Comparison of ENCODE assay signal across 21 cellular contexts in the genomic region with DNA sequence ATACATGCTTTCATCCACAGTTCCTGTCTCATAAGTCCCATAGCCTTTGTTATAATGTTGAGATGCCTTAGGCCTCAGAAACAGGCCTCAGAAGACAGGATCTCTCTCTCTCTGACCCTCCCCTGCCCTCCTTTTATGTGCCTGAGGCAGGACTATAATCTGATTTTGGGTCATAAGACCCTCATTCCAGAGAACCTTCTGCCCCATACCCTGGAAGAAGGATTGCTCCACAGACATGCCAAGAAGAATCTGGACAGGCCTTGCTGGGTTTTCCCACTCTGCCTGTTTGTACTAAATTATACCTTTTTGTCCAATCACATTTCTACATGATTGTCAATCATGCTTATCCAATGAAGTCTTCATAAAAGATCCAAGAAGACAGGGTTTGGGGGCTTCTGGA. TPM values are rescaled to one million over a fixed set of nuclear protein-coding genes. Genes with fewer than 3 reads are reported as not detected.
A peak's percentile ranks its signal among the peaks of the same experiment; 100 is the strongest.
DNase-seq lines count a peak whose midpoint lies in the region; ATAC-seq, FAIRE-seq and TF ChIP-seq lines count a peak whose summit lies in the region.
"Had no signal": no experiment of that assay in that cellular context is flagged by ENCODE, and none has a peak within 500 bp of the region (broad histone marks: within the 10 kb centered on the region; RNA-seq: fewer than 3 reads in every experiment).

No MANE protein-coding gene starts in this region.

- H4K8ac ChIP-seq in mesendoderm (ENCODE audit: low read depth, low read length): no peak overlapping the region

- H3K27ac ChIP-seq in GM23248: no peak overlapping the region
- H3K27ac ChIP-seq in K562 (ENCODE audit: extremely low read depth, low read depth, low read length): no peak overlapping the region
- no peak overlapping the region for H3K27ac ChIP-seq in mesendoderm (ENCODE audit: low read depth, low read length)
- no peak overlapping the region for H3K27ac ChIP-seq in smooth muscle cell (ENCODE audit: low read depth)
- no peak overlapping the region for H3K27ac ChIP-seq in OCI-LY7 (ENCODE audit: low read depth, low read length, poor library complexity, severe bottlenecking)
- H3K27ac ChIP-seq: C4-2B had no signal

- H3K27me3 ChIP-seq in GM23248 (replicated peaks; ENCODE audit: insufficient read depth): no peaks in the 10 kb centered on the region
- H3K27me3 ChIP-seq in K562 (ENCODE audit: control insufficient read depth in 2 of 2, insufficient read depth in 2 of 2, low read length in 2 of 2): no peaks in the 10 kb centered on the region
- H3K27me3 ChIP-seq in mesendoderm (ENCODE audit: insufficient read depth, low read length, poor library complexity): no peaks in the 10 kb centered on the region
- H3K27me3 ChIP-seq in smooth muscle cell (ENCODE audit: low read depth): no peaks in the 10 kb centered on the region

- no peak for TF ChIP-seq RAD21 in K562 (CRISPR knock-in tag; conservative IDR thresholded peaks at IDR 0.05 in 1 of 2, IDR thresholded peaks at IDR 0.05 in 1 of 2)

- H3K56ac ChIP-seq in mesendoderm (ENCODE audit: low read length): no peak overlapping the region

- H3K36me3 ChIP-seq in GM23248 (ENCODE audit: low read depth): no peaks in the 10 kb centered on the region
- no peaks in the 10 kb centered on the region for H3K36me3 ChIP-seq in K562 (ENCODE audit: control insufficient read depth, insufficient read depth, low read length)
- H3K36me3 ChIP-seq in mesendoderm (ENCODE audit: control insufficient read depth, insufficient read depth, low read length): no peaks in the 10 kb centered on the region
- H3K36me3 ChIP-seq in smooth muscle cell (ENCODE audit: low read depth): no peaks in the 10 kb centered on the region
- H3K36me3 ChIP-seq in OCI-LY7 (ENCODE audit: insufficient read depth, low read length): no peaks in the 10 kb centered on the region

- TF ChIP-seq CTCF in K562 (IDR thresholded peaks at IDR 0.05 in 2 of 3, conservative IDR thresholded peaks at IDR 0.05 in 1 of 3; ENCODE audit: insufficient read depth in 2 of 3, low read depth in 1 of 3, low read length in 3 of 3) (no peak), smooth muscle cell (IDR thresholded peaks at IDR 0.05; ENCODE audit: borderline replicate concordance, insufficient read depth, poor library complexity, severe bottlenecking) (no peak), OCI-LY7 (conservative IDR thresholded peaks at IDR 0.05; ENCODE audit: low read length) (no peak)

- H2AK5ac ChIP-seq in mesendoderm (ENCODE audit: low read length): no peak overlapping the region

- H2BK5ac ChIP-seq in mesendoderm (ENCODE audit: low read length): no peak overlapping the region

- H4K5ac ChIP-seq in mesendoderm (ENCODE audit: low read length): no peak overlapping the region

- peak overlapping the region; percentile 36 for H3K4ac ChIP-seq in mesendoderm (ENCODE audit: low read depth, low read length)

- H2BK120ac ChIP-seq in mesendoderm (ENCODE audit: low read depth, low read length): no peak overlapping the region

- H3K79me2 ChIP-seq in GM23248 (ENCODE audit: insufficient read depth) (no peaks in the 10 kb centered on the region), K562 (ENCODE audit: control insufficient read depth, insufficient read depth, low read length) (no peaks in the 10 kb centered on the region), mesendoderm (ENCODE audit: control insufficient read depth, insufficient read depth, low read length) (no peaks in the 10 kb centered on the region), smooth muscle cell (ENCODE audit: low read depth) (no peaks in the 10 kb centered on the region), OCI-LY7 (ENCODE audit: insufficient read depth, low read depth, low read length) (no peaks in the 10 kb centered on the region)

- H3K9ac ChIP-seq in GM23248 (no peak overlapping the region), K562 (ENCODE audit: insufficient read depth in 1 of 2, low read depth in 2 of 2, low read length in 2 of 2) (no peak overlapping the region), mesendoderm (ENCODE audit: low read length) (no peak overlapping the region), smooth muscle cell (ENCODE audit: low read depth) (no peak overlapping the region)

- no peak overlapping the region for H3K23ac ChIP-seq in mesendoderm (ENCODE audit: low read length)

- H3K9me2 ChIP-seq in GM23248 (ENCODE audit: insufficient read depth): no peaks in the 10 kb centered on the region
- H3K9me2 ChIP-seq in OCI-LY7 (ENCODE audit: insufficient read depth, low read length): no peaks in the 10 kb centered on the region

- H3K4me2 ChIP-seq in GM23248 (ENCODE audit: unreplicated experiment) (no peak overlapping the region), K562 (ENCODE audit: insufficient read depth, low read length) (no peak overlapping the region), mesendoderm (ENCODE audit: low read length) (no peak overlapping the region), smooth muscle cell (no peak overlapping the region), OCI-LY7 (ENCODE audit: low read length) (no peak overlapping the region)

- H3F3A ChIP-seq in GM23248 (ENCODE audit: insufficient read depth) (peaks cover 31% of the 10 kb centered on the region), smooth muscle cell (ENCODE audit: low read depth) (peaks cover 17% of the 10 kb centered on the region)

- H3K4me3 ChIP-seq in GM23248: no peak overlapping the region
- no peak overlapping the region for H3K4me3 ChIP-seq in K562
- H3K4me3 ChIP-seq in mesendoderm (ENCODE audit: low read length): no peak overlapping the region
- no peak overlapping the region for H3K4me3 ChIP-seq in smooth muscle cell
- no peak overlapping the region for H3K4me3 ChIP-seq in OCI-LY7 (ENCODE audit: low read depth, low read length, poor library complexity, severe bottlenecking)
- H3K4me3 ChIP-seq: GM12878 had no signal

- DNase-seq in GM23248 (no peak), K562 (ENCODE audit: extremely low read depth in 1 of 4, low spot score in 3 of 4) (no peak), mesendoderm (no peak), smooth muscle cell (lab: John Stamatoyannopoulos, UW; ENCODE audit: unreplicated experiment) (no peak), OCI-LY7 (ENCODE audit: low spot score) (no peak), GF-D8 (lab: John Stamatoyannopoulos, UW) (no peak)
- DNase-seq: ACHN; Caco-2; CD4-positive, alpha-beta T cell; GOT3; H7; HFFc6; KG1 had no signal

- in situ Hi-C loops in GM23248 (cut with MboI) (no loop called here), K562 (cut with MboI) (no loop called here)

- no peak overlapping the region for H2BK15ac ChIP-seq in mesendoderm (replicated peaks; ENCODE audit: low read depth)

- no peaks in the 10 kb centered on the region for H4K20me1 ChIP-seq in GM23248 (ENCODE audit: insufficient read depth)
- no peaks in the 10 kb centered on the region for H4K20me1 ChIP-seq in K562 (replicated peaks; ENCODE audit: control insufficient read depth, insufficient read depth, low read length)
- no peaks in the 10 kb centered on the region for H4K20me1 ChIP-seq in smooth muscle cell (ENCODE audit: low read depth)
- no peaks in the 10 kb centered on the region for H4K20me1 ChIP-seq in OCI-LY7 (ENCODE audit: insufficient read depth, low read length)

- BruUV-seq in K562 (replicated peaks; lab: Mats Ljungman, UMichigan): no TSS peak
- no TSS peak for BruUV-seq in OCI-LY7 (replicated peaks; lab: Mats Ljungman, UMichigan)

- no peaks in the 10 kb centered on the region for H3K9me1 ChIP-seq in K562 (ENCODE audit: control insufficient read depth, insufficient read depth, low read length)

- intact Hi-C loops in K562 (cut with micrococcal nuclease) (no loop called here), OCI-LY7 (cut with micrococcal nuclease; ENCODE audit: unreplicated experiment) (no loop called here)

- POLR2A ChIA-PET in K562 (lab: Yijun Ruan, JAX): no interaction called here
- POLR2A ChIA-PET in OCI-LY7 (lab: Charles Lee): no interaction called here

- TF ChIP-seq POLR2A in K562 (conservative IDR thresholded peaks at IDR 0.05): no peak

- no peaks in the 10 kb centered on the region for H3K9me3 ChIP-seq in GM23248 (ENCODE audit: low read depth)
- H3K9me3 ChIP-seq in K562 (replicated peaks; ENCODE audit: control insufficient read depth, insufficient read depth, low read depth, low read length): no peaks in the 10 kb centered on the region
- no peaks in the 10 kb centered on the region for H3K9me3 ChIP-seq in smooth muscle cell (replicated peaks; ENCODE audit: low read depth)
- H3K9me3 ChIP-seq in OCI-LY7 (ENCODE audit: low read length): no peaks in the 10 kb centered on the region
- H3K9me3 ChIP-seq: Caco-2 had no signal

- no peak for TF ChIP-seq EP300 in K562 (IDR thresholded peaks at IDR 0.05; ENCODE audit: low read length)

- H3K18ac ChIP-seq in mesendoderm (ENCODE audit: low read length): no peak overlapping the region

- no peak for FAIRE-seq in K562 (lab: Jason Lieb, UNC)
- FAIRE-seq: A204.1, D721Med, GM12878, GM19239, HepG2 had no signal

- H3K4me1 ChIP-seq in GM23248 (ENCODE audit: insufficient read depth): peaks cover 33% of the 10 kb centered on the region
- peaks cover 4 to 46% of the 10 kb centered on the region in 2 experiments; a peak in 4 of 5 replicates for H3K4me1 ChIP-seq in K562 (replicated peaks in 1 of 2; ENCODE audit: control insufficient read depth in 2 of 2, insufficient read depth in 2 of 2, low read length in 2 of 2)
- H3K4me1 ChIP-seq in mesendoderm (ENCODE audit: control insufficient read depth, low read depth, low read length): peaks cover 3% of the 10 kb centered on the region
- peaks cover 8% of the 10 kb centered on the region for H3K4me1 ChIP-seq in smooth muscle cell (ENCODE audit: low read depth)
- H3K4me1 ChIP-seq in OCI-LY7 (ENCODE audit: insufficient read depth, low read length, poor library complexity, severe bottlenecking): peaks cover 8% of the 10 kb centered on the region
- H3K4me1 ChIP-seq: Caco-2 had no signal

- no peaks in the 10 kb centered on the region for H3K79me1 ChIP-seq in mesendoderm (ENCODE audit: low read length)

- ATAC-seq in K562 (no peak), HG03432 (IDR thresholded peaks at IDR 0.05; ENCODE audit: unreplicated experiment) (no peak)
- ATAC-seq: GM12878, HCT116, HepG2 had no signal

- 0 out of 2 replicates have a peak overlapping the region, but pooled peaks have one; percentile 7 for H2AFZ ChIP-seq in GM23248
- peak overlapping the region; percentile 4; the same call in 1 of the 2 replicates for H2AFZ ChIP-seq in K562 (ENCODE audit: low read depth, low read length)
- peak overlapping the region; percentile 64 for H2AFZ ChIP-seq in smooth muscle cell (ENCODE audit: low read depth)
- H2AFZ ChIP-seq in OCI-LY7 (ENCODE audit: low read length): no peak overlapping the region

- CTCF ChIA-PET in K562 (lab: Yijun Ruan, JAX; ENCODE audit: low intra/inter-chr PET ratio) (no interaction called here), OCI-LY7 (lab: Charles Lee; ENCODE audit: unreplicated experiment) (no interaction called here)

RNA-seq across cellular contexts. Expression of a gene that starts 57.2 kb away (rescaled TPM):
- total RNA-seq in GM23248 (2014; rRNA removed; shearing (Covaris generic)): 204 and 302 TPM in 2 replicates
- 82.3 and 88.5 TPM in 2 replicates for polyA plus RNA-seq in GM23248 (2016; fragmentation: Nextera tagmentation; extraction: Ambion mirVana)
- 6.1 and 11.5 TPM in 2 replicates for total RNA-seq in K562 (2011; cell fraction: chromatin; rRNA removed; ENCODE audit: low replicate concordance)
- 3.4 and 6.2 TPM in 2 replicates for total RNA-seq in K562 (2011; cell fraction: nucleolus; rRNA removed)
- 3.4 and 4.0 TPM in 2 replicates for total RNA-seq in K562 (2011; cell fraction: nucleoplasm; rRNA removed)
- total RNA-seq in K562 (2014; rRNA removed): 2.7 and 4.2 TPM in 2 replicates
- 1.8 and 2.7 TPM in 2 replicates for total RNA-seq in K562 (2014; rRNA removed; fragmentation: Illumina TruSeq; extraction: Trizol)
- 8.6 and 10.3 TPM in 2 replicates for total RNA-seq in K562 (2015; rRNA removed; fragmentation: Illumina TruSeq; extraction: Trizol)
- 2.1 and 2.5 TPM in 2 replicates for total RNA-seq in K562 (2021)
- polyA plus RNA-seq in K562 (2011; rRNA removed): 6.6 and 7.2 TPM in 2 replicates
- polyA plus RNA-seq in K562 (2011; cell fraction: cytosol; rRNA removed): 3.4 and 4.9 TPM in 2 replicates
- 5.9 and 8.1 TPM in 2 replicates for polyA plus RNA-seq in K562 (2011; cell fraction: nucleus; rRNA removed)
- polyA plus RNA-seq in K562 (2012): 10.6 and 11.3 TPM in 2 replicates
- 1.3 and 2.0 TPM in 2 replicates for polyA plus RNA-seq in K562 (2014; fragmentation: Illumina TruSeq; extraction: Trizol)
- under 1 TPM; 0.80 to 0.94 TPM for polyA plus RNA-seq in K562 (2014; fragmentation: Nextera tagmentation; extraction: Ambion mirVana)
- polyA plus RNA-seq in K562 (2014; rRNA removed): 2.0 and 3.4 TPM in 2 replicates
- 15.8 and 17.1 TPM in 2 replicates for polyA minus RNA-seq in K562 (2011; rRNA and poly(A)+ RNA removed)
- polyA minus RNA-seq in K562 (2011; cell fraction: cytosol; rRNA and poly(A)+ RNA removed): 4.4 and 8.6 TPM in 2 replicates
- polyA minus RNA-seq in K562 (2011; cell fraction: nucleus; rRNA and poly(A)+ RNA removed): 5.4 and 16.2 TPM in 2 replicates
- 16.9 TPM for polyA plus RNA-seq in mesendoderm (2013, experiment 1 of 2)
- 15.7 TPM for polyA plus RNA-seq in mesendoderm (2013, experiment 2 of 2)
- 136 and 185 TPM in 2 replicates for total RNA-seq in smooth muscle cell
- 62.0 and 79.2 TPM in 2 replicates for polyA plus RNA-seq in smooth muscle cell
- 118 TPM in 2 replicates for total RNA-seq in OCI-LY7 (2014; rRNA removed; shearing (Covaris generic))
- total RNA-seq in OCI-LY7 (2022): 84.4 and 117 TPM in 2 replicates
- total RNA-seq: HepG2 had no signal
- polyA plus RNA-seq: HepG2 had no signal

Comparison
In these comparisons a context has a peak if more than half of its experiments do, and no peak if none do; other contexts are left out.
1. RNA of a gene that starts 57.2 kb away (total RNA-seq): 204 to 302 TPM in GM23248, 136 to 185 TPM in smooth muscle cell and 84.4 to 118 TPM in OCI-LY7; 1.8 to 11.5 TPM in K562; every median in the first group is over 4 times any median in the second.